Comparison of ENCODE assay signal across 17 cellular contexts in genomic region chr9:137673871-137674270, GRCh38. TPM values are rescaled to one million over a fixed set of nuclear protein-coding genes. Genes with fewer than 3 reads are reported as not detected.
DNase-seq lines count a peak whose midpoint lies in the region; ATAC-seq and TF ChIP-seq lines count a peak whose summit lies in the region.
"Had no signal": no experiment of that assay in that cellular context is flagged by ENCODE, and none has a peak within 500 bp of the region (broad histone marks: within the 10 kb centered on the region; RNA-seq: fewer than 3 reads in every experiment).

No MANE protein-coding gene starts in this region.

- CTCF ChIA-PET in naive thymus-derived CD4-positive, alpha-beta T cell (lab: Charles Lee) = interaction anchor here (1.3 to 2.1 kb wide), 2 partner anchors 48 to 102 kb away, joined by 4 to 8 read pairs; no protein-coding TSS in a partner anchor

- peak overlapping the region in 34 of 59 donors; percentile 2 to 81 (median 40) for H3K27ac ChIP-seq in dorsolateral prefrontal cortex
- peak overlapping the region; percentile 60 for H3K27ac ChIP-seq in muscle layer of colon (ENCODE audit: low read depth, low read length)
- no peak overlapping the region for H3K27ac ChIP-seq in naive thymus-derived CD4-positive, alpha-beta T cell (ENCODE audit: low read depth, low read length)
- H3K27ac ChIP-seq: PC-9, uterus had no signal

- DNase-seq in natural killer cell (no peak), dorsolateral prefrontal cortex (peak in 1 of 10 donors; percentile 74), SKM-1 treated with dmso at 0.1 percent for 144 hours (lab: John Stamatoyannopoulos, UW; ENCODE audit: unreplicated experiment) (no peak), NCI-H1105 treated with DMSO at 0.1 percent for 48 hours (lab: John Stamatoyannopoulos, UW) (no peak)
- no peak for DNase-seq in natural killer cell treated with Interleukin-12 subunit alpha and Interleukin-12 subunit beta and Interleukin-15 and Interleukin-18, amount 100 ng/mL, for 72 hours (ENCODE audit: low spot score)
- DNase-seq in effector CD4-positive, alpha-beta T cell = no peak
- DNase-seq in naive thymus-derived CD4-positive, alpha-beta T cell = no peak
- DNase-seq: activated CD4-positive, alpha-beta T cell treated with anti-CD3 and anti-CD28 coated beads, Interleukin-2, amount 50 U/mL, for 48 hours; activated naive CD4-positive, alpha-beta T cell treated with anti-CD3 and anti-CD28 coated beads for 36 hours; HCEC 1CT; islet precursor cell; NCI-H1092; NCI-H226; PC-9; T-helper 2 cell; uterus had no signal

- H3K36me3 ChIP-seq in muscle layer of colon (ENCODE audit: insufficient read depth, low read length) = peaks cover 9% of the 10 kb centered on the region
- peaks cover 0 to 8% (median 0%) of the 10 kb centered on the region in 3 experiments for H3K36me3 ChIP-seq in naive thymus-derived CD4-positive, alpha-beta T cell (ENCODE audit: control insufficient read depth in 2 of 3, insufficient read depth in 3 of 3, low read length in 3 of 3)
- H3K36me3 ChIP-seq: uterus had no signal

- intact Hi-C loops in natural killer cell (cut with micrococcal nuclease) (loop anchor here (10.0 kb wide), 1 partner anchor 81 kb away; no protein-coding TSS in a partner anchor), dorsolateral prefrontal cortex (cut with DNase I) (loop anchor here (2.0 to 10.0 kb wide), 2 partner anchors 21 to 91 kb away; no protein-coding TSS in a partner anchor)
- intact Hi-C loops in naive thymus-derived CD4-positive, alpha-beta T cell (cut with micrococcal nuclease) = loop anchor here (2.0 to 10.0 kb wide), 5 partner anchors 47 to 438 kb away; no protein-coding TSS in a partner anchor

- POLR2A ChIA-PET in naive thymus-derived CD4-positive, alpha-beta T cell (lab: Charles Lee) = no interaction called here

- no peak for ATAC-seq in natural killer cell
- no peak for ATAC-seq in natural killer cell treated with Interleukin-12 subunit alpha and Interleukin-12 subunit beta and Interleukin-15 and Interleukin-18, amount 100 ng/mL, for 72 hours
- ATAC-seq in naive thymus-derived CD4-positive, alpha-beta T cell = no peak

- peaks cover 44 to 59% of the 10 kb centered on the region in 2 donors for H3K4me1 Mint-ChIP-seq in natural killer cell
- peaks cover 38 to 41% of the 10 kb centered on the region in 2 donors for H3K4me1 Mint-ChIP-seq in natural killer cell treated with Interleukin-12 subunit alpha and Interleukin-12 subunit beta and Interleukin-15 and Interleukin-18, amount 100 ng/mL, for 72 hours (ENCODE audit: low read depth in 2 of 2)
- H3K4me1 Mint-ChIP-seq in naive thymus-derived CD4-positive, alpha-beta T cell = peaks cover 27 to 66% (median 58%) of the 10 kb centered on the region in 7 donors

- TF ChIP-seq CTCF in natural killer cell (IDR thresholded peaks at IDR 0.05) = no peak
- TF ChIP-seq CTCF in dorsolateral prefrontal cortex (IDR thresholded peaks at IDR 0.05 in 54 of 56, conservative IDR thresholded peaks at IDR 0.05 in 2 of 56; ENCODE audit: low read depth in 1 of 56, partially characterized antibody in 56 of 56) = no peak

- H3K9me3 ChIP-seq in muscle layer of colon (ENCODE audit: low read length) = no peaks in the 10 kb centered on the region
- H3K9me3 ChIP-seq in naive thymus-derived CD4-positive, alpha-beta T cell (ENCODE audit: control insufficient read depth in 2 of 3, low read length in 3 of 3) = no peaks in the 10 kb centered on the region
- H3K9me3 ChIP-seq: uterus had no signal

- H3K9me3 Mint-ChIP-seq in natural killer cell = no peaks in the 10 kb centered on the region
- H3K9me3 Mint-ChIP-seq in natural killer cell treated with Interleukin-12 subunit alpha and Interleukin-12 subunit beta and Interleukin-15 and Interleukin-18, amount 100 ng/mL, for 72 hours = no peaks in the 10 kb centered on the region
- no peaks in the 10 kb centered on the region for H3K9me3 Mint-ChIP-seq in naive thymus-derived CD4-positive, alpha-beta T cell
- H3K9me3 Mint-ChIP-seq: activated naive CD4-positive, alpha-beta T cell treated with anti-CD3 and anti-CD28 coated beads for 36 hours had no signal

- no peaks in the 10 kb centered on the region for H3K36me3 Mint-ChIP-seq in natural killer cell
- H3K36me3 Mint-ChIP-seq in natural killer cell treated with Interleukin-12 subunit alpha and Interleukin-12 subunit beta and Interleukin-15 and Interleukin-18, amount 100 ng/mL, for 72 hours = peaks cover 7% of the 10 kb centered on the region
- peaks cover 0 to 22% (median 14%) of the 10 kb centered on the region in 5 donors for H3K36me3 Mint-ChIP-seq in naive thymus-derived CD4-positive, alpha-beta T cell

- peak overlapping the region; percentile 11 for H3K9ac ChIP-seq in muscle layer of colon (ENCODE audit: low read length)

- H3K4me3 ChIP-seq in dorsolateral prefrontal cortex = peak overlapping the region in 3 of 59 donors; percentile 6 to 19 (median 9)
- peak overlapping the region in 1 of 2 donors; percentile 11 for H3K4me3 ChIP-seq in muscle layer of colon (ENCODE audit: low read depth in 1 of 2, low read length in 2 of 2)
- H3K4me3 ChIP-seq in naive thymus-derived CD4-positive, alpha-beta T cell (ENCODE audit: low read length) = no peak overlapping the region
- H3K4me3 ChIP-seq: PC-9 had no signal

- H3K27ac Mint-ChIP-seq in natural killer cell = peak overlapping the region; percentile 39 to 78
- peak overlapping the region in 1 of 2 donors; percentile 42 for H3K27ac Mint-ChIP-seq in natural killer cell treated with Interleukin-12 subunit alpha and Interleukin-12 subunit beta and Interleukin-15 and Interleukin-18, amount 100 ng/mL, for 72 hours
- peak overlapping the region in 4 of 9 donors; percentile 11 to 73 (median 44) for H3K27ac Mint-ChIP-seq in naive thymus-derived CD4-positive, alpha-beta T cell
- H3K27ac Mint-ChIP-seq: activated naive CD4-positive, alpha-beta T cell treated with anti-CD3 and anti-CD28 coated beads for 36 hours had no signal

- peaks cover 36% of the 10 kb centered on the region for H3K4me1 ChIP-seq in muscle layer of colon (ENCODE audit: insufficient read depth, low read length)
- peaks cover 9 to 13% of the 10 kb centered on the region in 2 donors for H3K4me1 ChIP-seq in naive thymus-derived CD4-positive, alpha-beta T cell (ENCODE audit: control insufficient read depth in 2 of 2, insufficient read depth in 2 of 2, low read length in 2 of 2)

- no peak overlapping the region for H3K4me3 Mint-ChIP-seq in natural killer cell
- no peak overlapping the region for H3K4me3 Mint-ChIP-seq in natural killer cell treated with Interleukin-12 subunit alpha and Interleukin-12 subunit beta and Interleukin-15 and Interleukin-18, amount 100 ng/mL, for 72 hours
- no peak overlapping the region for H3K4me3 Mint-ChIP-seq in naive thymus-derived CD4-positive, alpha-beta T cell
- H3K4me3 Mint-ChIP-seq: activated naive CD4-positive, alpha-beta T cell treated with anti-CD3 and anti-CD28 coated beads for 36 hours had no signal

- no peaks in the 10 kb centered on the region for H3K27me3 Mint-ChIP-seq in natural killer cell (ENCODE audit: low read depth in 2 of 2)
- H3K27me3 Mint-ChIP-seq in natural killer cell treated with Interleukin-12 subunit alpha and Interleukin-12 subunit beta and Interleukin-15 and Interleukin-18, amount 100 ng/mL, for 72 hours = no peaks in the 10 kb centered on the region
- H3K27me3 Mint-ChIP-seq in naive thymus-derived CD4-positive, alpha-beta T cell = no peaks in the 10 kb centered on the region

- H3K27me3 ChIP-seq in dorsolateral prefrontal cortex (no peaks in the 10 kb centered on the region), muscle layer of colon (ENCODE audit: control insufficient read depth in 1 of 2, insufficient read depth in 2 of 2, low read length in 2 of 2) (no peaks in the 10 kb centered on the region)
- no peaks in the 10 kb centered on the region for H3K27me3 ChIP-seq in naive thymus-derived CD4-positive, alpha-beta T cell (ENCODE audit: control insufficient read depth in 2 of 2, insufficient read depth in 2 of 2, low read length in 2 of 2)
- H3K27me3 ChIP-seq: uterus had no signal

RNA-seq across cellular contexts. Expression of gene EHMT1, which starts 55.1 kb away (rescaled TPM):
- total RNA-seq in natural killer cell (100 to 1,000 TPM; 173 to 200 (median 176) TPM), dorsolateral prefrontal cortex (100 to 1,000 TPM in 28 of 120 experiments, 10 to 100 TPM in 92; 47.9 to 151 (median 85.0) TPM)
- total RNA-seq in natural killer cell treated with Interleukin-12 subunit alpha and Interleukin-12 subunit beta and Interleukin-15 and Interleukin-18, amount 100 ng/mL, for 72 hours = 100 to 1,000 TPM in 1 of 2 donors, 10 to 100 TPM in 1; 93.1 to 184 TPM
- total RNA-seq in naive thymus-derived CD4-positive, alpha-beta T cell = 100 to 1,000 TPM; 111 to 132 (median 117) TPM
- 10 to 100 TPM; 24.7 to 43.0 TPM for polyA plus RNA-seq in naive thymus-derived CD4-positive, alpha-beta T cell
